8 cellular contexts compared by ENCODE assay signal in genomic region chr3:108590443-108590842, GRCh38. TPM values are rescaled to one million over a fixed set of nuclear protein-coding genes. Genes with fewer than 3 reads are reported as not detected.
DNase-seq lines count a peak whose midpoint lies in the region; ATAC-seq and TF ChIP-seq lines count a peak whose summit lies in the region.

No MANE protein-coding gene starts in this region.

- H3K27me3 ChIP-seq in MG63 = no peaks in the 10 kb centered on the region

- TF ChIP-seq CTCF in nephron progenitor cell (IDR thresholded peaks at IDR 0.05) = no peak

- peak overlapping the region; percentile 81 for H3K4me3 ChIP-seq in MG63

- peaks cover under 1% of the 10 kb centered on the region for H3K36me3 Mint-ChIP-seq in nephron progenitor cell (ENCODE audit: low read depth)

- peaks cover 4% of the 10 kb centered on the region for H3K27me3 Mint-ChIP-seq in nephron progenitor cell (ENCODE audit: low read depth, poor library complexity)

- peaks cover 55% of the 10 kb centered on the region for H3K4me1 Mint-ChIP-seq in nephron progenitor cell

- H3K36me3 ChIP-seq in MG63 = peaks cover 15% of the 10 kb centered on the region

- DNase-seq in Daoy (ENCODE audit: low read depth) (peak; percentile 10), MG63 (no peak), cerebellum (ENCODE audit: low spot score) (peak; percentile 14), nephron progenitor cell (no peak), GM19240 (ENCODE audit: insufficient read length, low spot score) (no peak), ecto neural progenitor cell (ENCODE audit: low spot score) (no peak), NCI-H2081 (lab: John Stamatoyannopoulos, UW) (no peak)

- no peaks in the 10 kb centered on the region for H3K9me3 ChIP-seq in MG63

- no peaks in the 10 kb centered on the region for H3K9me3 Mint-ChIP-seq in nephron progenitor cell

- H3K4me3 Mint-ChIP-seq in nephron progenitor cell = peak overlapping the region; percentile 99

- peak overlapping the region; percentile 45 for H3K27ac Mint-ChIP-seq in nephron progenitor cell

- no peak for ATAC-seq in HG03457 (IDR thresholded peaks at IDR 0.05; ENCODE audit: unreplicated experiment)

RNA-seq across cellular contexts. Expression of gene DZIP3, which starts 0.9 kb away (rescaled TPM):
- 8.2 and 16.8 TPM in 2 replicates for total RNA-seq in Daoy (2014; rRNA removed; shearing (Covaris generic))
- 4.4 and 5.4 TPM in 2 replicates for total RNA-seq in MG63 (2014; rRNA removed; shearing (Covaris generic); ENCODE audit: low replicate concordance)
- total RNA-seq in cerebellum = 52.5 TPM

RNA-seq across cellular contexts. Expression of gene CIP2A, which starts 1.2 kb away (rescaled TPM):
- total RNA-seq in Daoy (2014; rRNA removed; shearing (Covaris generic)) = 59.8 and 69.6 TPM in 2 replicates
- total RNA-seq in MG63 (2014; rRNA removed; shearing (Covaris generic); ENCODE audit: low replicate concordance) = 34.0 and 50.2 TPM in 2 replicates
- total RNA-seq in cerebellum = 37.8 TPM

Comparison
In these comparisons a context has a peak if more than half of its experiments do, and no peak if none do; other contexts are left out.
1. DNase-seq: peak in Daoy (single experiment) and cerebellum (single experiment); none in MG63 (single experiment), nephron progenitor cell (single experiment), GM19240 (single experiment), ecto neural progenitor cell (single experiment) and NCI-H2081 (0 of 2).